ENCODE assay signal across 8 cellular contexts in the genomic region with DNA sequence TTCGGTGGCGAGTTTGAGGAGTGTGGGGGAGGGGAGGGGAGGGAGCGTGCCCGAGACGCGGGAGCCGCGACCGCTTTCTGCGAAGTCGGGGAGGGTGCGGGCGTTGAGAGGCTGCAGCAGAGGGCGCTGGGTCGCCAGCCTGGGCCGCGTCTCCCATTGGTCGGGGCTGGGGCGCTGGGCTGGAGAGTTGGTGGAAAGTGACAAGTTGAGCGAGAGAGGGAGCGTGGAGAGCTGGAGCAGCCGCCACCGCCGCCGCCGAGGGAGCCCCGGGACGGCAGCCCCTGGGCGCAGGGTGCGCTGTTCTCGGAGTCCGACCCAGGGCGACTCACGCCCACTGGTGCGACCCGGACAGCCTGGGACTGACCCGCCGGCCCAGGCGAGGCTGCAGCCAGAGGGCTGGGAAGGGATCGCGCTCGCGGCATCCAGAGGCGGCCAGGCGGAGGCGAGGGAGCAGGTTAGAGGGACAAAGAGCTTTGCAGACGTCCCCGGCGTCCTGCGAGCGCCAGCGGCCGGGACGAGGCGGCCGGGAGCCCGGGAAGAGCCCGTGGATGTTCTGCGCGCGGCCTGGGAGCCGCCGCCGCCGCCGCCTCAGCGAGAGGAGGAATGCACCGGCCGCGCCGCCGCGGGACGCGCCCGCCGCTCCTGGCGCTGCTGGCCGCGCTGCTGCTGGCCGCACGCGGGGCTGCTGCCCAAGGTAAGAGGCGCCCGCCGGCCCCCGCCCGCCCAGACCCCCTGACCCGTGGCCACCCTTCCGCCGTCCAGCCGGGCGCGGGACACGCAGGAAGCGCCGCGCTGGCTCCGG. TPM values are rescaled to one million over a fixed set of nuclear protein-coding genes. Genes with fewer than 3 reads are reported as not detected.
DNase-seq lines count a peak whose midpoint lies in the region; ATAC-seq, FAIRE-seq and TF ChIP-seq lines count a peak whose summit lies in the region.

ROR1 (plus strand) TSS at position 203 of the 802 bp plus-strand sequence.

- no peak for TF ChIP-seq POLR2A in K562 (conservative IDR thresholded peaks at IDR 0.05)

- H4K20me1 ChIP-seq in K562 (replicated peaks; ENCODE audit: control insufficient read depth, insufficient read depth, low read length) = no peaks in the 10 kb centered on the region

- in situ Hi-C loops in K562 (cut with MboI) = no loop called here

- intact Hi-C loops in Caco-2 (cut with micrococcal nuclease; ENCODE audit: unreplicated experiment) = loop anchor here (1.0 to 10.0 kb wide), 7 partner anchors 57 to 468 kb away; no protein-coding TSS in a partner anchor
- intact Hi-C loops in K562 (cut with micrococcal nuclease) = no loop called here

- WGBS in K562 (ENCODE audit: insufficient coverage, low coverage, missing lambda C conversion rate) = 46% methylated on average over 33 of the region's 99 CpGs

- peak; percentile 32 to 64 for TF ChIP-seq CTCF in Caco-2 (IDR thresholded peaks at IDR 0.05; ENCODE audit: insufficient read depth in 1 of 2, low read depth in 1 of 2, low read length in 1 of 2, severe bottlenecking in 1 of 2, unreplicated experiment in 1 of 2)
- peak; percentile 75 for TF ChIP-seq CTCF in LNCAP (IDR thresholded peaks at IDR 0.05)
- no peak for TF ChIP-seq CTCF in K562 (IDR thresholded peaks at IDR 0.05 in 2 of 3, conservative IDR thresholded peaks at IDR 0.05 in 1 of 3; ENCODE audit: insufficient read depth in 2 of 3, low read depth in 1 of 3, low read length in 3 of 3)

- no peaks in the 10 kb centered on the region for H3K9me1 ChIP-seq in K562 (ENCODE audit: control insufficient read depth, insufficient read depth, low read length)

- no peaks in the 10 kb centered on the region for H3K36me3 ChIP-seq in Caco-2 (ENCODE audit: control insufficient read depth, insufficient read depth, low read length)
- H3K36me3 ChIP-seq in SK-N-MC (ENCODE audit: insufficient read depth, low read length) = no peaks in the 10 kb centered on the region
- H3K36me3 ChIP-seq in K562 (ENCODE audit: control insufficient read depth, insufficient read depth, low read length) = no peaks in the 10 kb centered on the region

- peak within 1 kb of the TSS; percentile 97 for H3K4me3 Mint-ChIP-seq in Caco-2 (ENCODE audit: unreplicated experiment)

- H3K36me3 Mint-ChIP-seq in Caco-2 (ENCODE audit: insufficient read depth, unreplicated experiment) = no peaks in the 10 kb centered on the region

- BruUV-seq in Caco-2 (replicated peaks; lab: Mats Ljungman, UMichigan) = no TSS peak
- BruUV-seq in K562 (replicated peaks; lab: Mats Ljungman, UMichigan) = no TSS peak

- no peak for FAIRE-seq in K562 (lab: Jason Lieb, UNC)

- ATAC-seq in GM21528 (IDR thresholded peaks at IDR 0.05; ENCODE audit: low FRiP score, unreplicated experiment) (peak; percentile 77), K562 (peak; percentile 86)

- DNase-seq in Caco-2 (peak; percentile 87 to 90), SK-N-MC (ENCODE audit: low read depth, low spot score) (no peak), K562 (ENCODE audit: extremely low read depth in 1 of 4, low spot score in 3 of 4) (peak; percentile 9 to 18 (median 14)), hippocampal formation (lab: John Stamatoyannopoulos, UW) (peak; percentile 84 to 85), putamen (ENCODE audit: low spot score) (peak; percentile 85), OCI-M2 (lab: John Stamatoyannopoulos, UW; ENCODE audit: unreplicated experiment) (no peak)

- no peak for TF ChIP-seq RAD21 in K562 (CRISPR knock-in tag; conservative IDR thresholded peaks at IDR 0.05 in 1 of 2, IDR thresholded peaks at IDR 0.05 in 1 of 2)

- peaks cover 12% of the 10 kb centered on the region for H3K4me1 Mint-ChIP-seq in Caco-2 (ENCODE audit: low read depth, unreplicated experiment)

- H3K9ac ChIP-seq in SK-N-MC (ENCODE audit: insufficient read length) (peak within 1 kb of the TSS; percentile 64), K562 (ENCODE audit: insufficient read depth in 1 of 2, low read depth in 2 of 2, low read length in 2 of 2) (no peak within 1 kb of the TSS)

- peaks cover 13% of the 10 kb centered on the region for H3K4me1 ChIP-seq in Caco-2
- H3K4me1 ChIP-seq in K562 (replicated peaks in 1 of 2; ENCODE audit: control insufficient read depth in 2 of 2, insufficient read depth in 2 of 2, low read length in 2 of 2) = peaks cover 0 to 6% of the 10 kb centered on the region in 2 experiments; a peak in 2 of 5 replicates

- H3K27ac ChIP-seq in SK-N-MC = no peak within 1 kb of the TSS
- H3K27ac ChIP-seq in K562 (ENCODE audit: extremely low read depth, low read depth, low read length) = no peak within 1 kb of the TSS

- no peaks in the 10 kb centered on the region for H3K79me2 ChIP-seq in K562 (ENCODE audit: control insufficient read depth, insufficient read depth, low read length)

- no peaks in the 10 kb centered on the region for H3K27me3 ChIP-seq in Caco-2 (replicated peaks; ENCODE audit: control insufficient read depth, insufficient read depth, low read length)
- peaks cover 5 to 13% of the 10 kb centered on the region in 2 experiments; a peak in 3 of 5 replicates for H3K27me3 ChIP-seq in K562 (ENCODE audit: control insufficient read depth in 2 of 2, insufficient read depth in 2 of 2, low read length in 2 of 2)

- no peak within 1 kb of the TSS for H3K4me2 ChIP-seq in K562 (ENCODE audit: insufficient read depth, low read length)

- peak within 1 kb of the TSS; percentile 77 for H3K27ac Mint-ChIP-seq in Caco-2 (ENCODE audit: unreplicated experiment)

- H3K9me3 Mint-ChIP-seq in Caco-2 (ENCODE audit: unreplicated experiment) = no peaks in the 10 kb centered on the region

- H2AFZ ChIP-seq in K562 (ENCODE audit: low read depth, low read length) = no peak within 1 kb of the TSS

- H3K27me3 Mint-ChIP-seq in Caco-2 (ENCODE audit: insufficient read depth, unreplicated experiment) = no peaks in the 10 kb centered on the region

- TF ChIP-seq EP300 in K562 (IDR thresholded peaks at IDR 0.05; ENCODE audit: low read length) = no peak

- no peaks in the 10 kb centered on the region for H3K9me3 ChIP-seq in Caco-2
- H3K9me3 ChIP-seq in SK-N-MC (ENCODE audit: low read depth, low read length) = no peaks in the 10 kb centered on the region
- H3K9me3 ChIP-seq in K562 (replicated peaks; ENCODE audit: control insufficient read depth, insufficient read depth, low read depth, low read length) = no peaks in the 10 kb centered on the region

- CTCF ChIA-PET in Caco-2 (lab: Charles Lee) = interaction anchor here (0.8 to 2.4 kb wide), 7 partner anchors 78 to 390 kb away, joined by 3 to 10 read pairs (median 7); no protein-coding TSS in a partner anchor
- CTCF ChIA-PET in K562 (lab: Yijun Ruan, JAX; ENCODE audit: low intra/inter-chr PET ratio) = no interaction called here

- POLR2A ChIA-PET in Caco-2 (lab: Charles Lee) = interaction anchor here (0.6 kb wide), 2 partner anchors 100 to 209 kb away, joined by 3 read pairs; no protein-coding TSS in a partner anchor
- POLR2A ChIA-PET in K562 (lab: Yijun Ruan, JAX) = no interaction called here

- H3K4me3 ChIP-seq in Caco-2 (ENCODE audit: low read depth, low read length) = peak within 1 kb of the TSS; percentile 84
- H3K4me3 ChIP-seq in SK-N-MC = peak within 1 kb of the TSS; percentile 92
- H3K4me3 ChIP-seq in K562 = no peak within 1 kb of the TSS

TF ChIP-seq in K562, 482 proteins besides CTCF, POLR2A, EP300 and RAD21:
- no peak for TF ChIP-seq GABPB2 (CRISPR knock-in tag; conservative IDR thresholded peaks at IDR 0.05)
- peak in 1 of 2 experiments; percentile 53 for TF ChIP-seq E2F6 (IDR thresholded peaks at IDR 0.05; ENCODE audit: borderline replicate concordance in 1 of 2, extremely low read depth in 1 of 2, insufficient read depth in 1 of 2, insufficient read length in 1 of 2, low read depth in 1 of 2, low read length in 1 of 2, poor library complexity in 1 of 2, severe bottlenecking in 1 of 2)
- TF ChIP-seq PCBP1 (IDR thresholded peaks at IDR 0.05; ENCODE audit: low read depth, low read length, poor library complexity, severe bottlenecking) = peak; percentile 41
- no peak for TF ChIP-seq POLR2H (tag; IDR thresholded peaks at IDR 0.05; ENCODE audit: low read depth)

RNA-seq across cellular contexts. Expression of gene ROR1, which starts in this region (rescaled TPM):
- total RNA-seq in Caco-2 (2022) (37.2 TPM in 2 replicates), K562 (2014; rRNA removed) (not detected in 2 replicates), K562 (2014; rRNA removed; fragmentation: Illumina TruSeq; extraction: Trizol) (not detected in 2 replicates), K562 (2015; rRNA removed; fragmentation: Illumina TruSeq; extraction: Trizol) (not detected in 2 replicates), K562 (2021) (0.02 and 0.07 TPM in 2 replicates)
- not detected in 2 replicates for total RNA-seq in K562 (2011; cell fraction: chromatin; rRNA removed; ENCODE audit: low replicate concordance)
- total RNA-seq in K562 (2011; cell fraction: nucleolus; rRNA removed) = not detected in 2 replicates
- total RNA-seq in K562 (2011; cell fraction: nucleoplasm; rRNA removed) = not detected in 2 replicates
- polyA plus RNA-seq in K562 (2011; rRNA removed) (not detected in 2 replicates), K562 (2014; fragmentation: Illumina TruSeq; extraction: Trizol) (not detected in 2 replicates), K562 (2014; fragmentation: Nextera tagmentation; extraction: Ambion mirVana) (not detected), K562 (2014; rRNA removed) (not detected in 2 replicates)
- not detected in 2 replicates for polyA plus RNA-seq in K562 (2011; cell fraction: cytosol; rRNA removed)
- polyA plus RNA-seq in K562 (2011; cell fraction: nucleus; rRNA removed) = not detected in 2 replicates
- not detected in 2 replicates for polyA plus RNA-seq in K562 (2012)
- not detected in 2 replicates for polyA minus RNA-seq in K562 (2011; rRNA and poly(A)+ RNA removed)
- not detected in 2 replicates for polyA minus RNA-seq in K562 (2011; cell fraction: cytosol; rRNA and poly(A)+ RNA removed)
- polyA minus RNA-seq in K562 (2011; cell fraction: nucleus; rRNA and poly(A)+ RNA removed) = not detected in 2 replicates

Comparison
In these comparisons a context has a peak if more than half of its experiments do, and no peak if none do; other contexts are left out.
1. RNA of gene ROR1 (total RNA-seq): 37.2 TPM in Caco-2; 0.02 to 0.07 TPM in K562; every median in the first group is over 10 times any median in the second.
2. Peak in DNase-seq and ATAC-seq in K562; RNA of the gene not detected or under 1 TPM.
3. DNase-seq: peak in Caco-2 (2 of 2), hippocampal formation (2 of 2) and putamen (single experiment); none in SK-N-MC (single experiment) and OCI-M2 (single experiment).
4. CTCF ChIP-seq: peak in Caco-2 (2 of 2) and LNCAP (single experiment); none in K562 (0 of 3).